Comparison of ENCODE assay signal across 23 cellular contexts in genomic region chr11:132898021-132898420, GRCh38.
DNase-seq lines count a peak whose midpoint lies in the region; FAIRE-seq and TF ChIP-seq lines count a peak whose summit lies in the region.
"Had no signal": no experiment of that assay in that cellular context is flagged by ENCODE, and none has a peak within 500 bp of the region (broad histone marks: within the 10 kb centered on the region; RNA-seq: fewer than 3 reads in every experiment).

No MANE protein-coding gene starts in this region.

- no peaks in the 10 kb centered on the region for H3K4me1 Mint-ChIP-seq in MCF 10A (ENCODE audit: insufficient read depth, unreplicated experiment)
- peaks cover 34% of the 10 kb centered on the region for H3K4me1 Mint-ChIP-seq in astrocyte (ENCODE audit: low read depth, unreplicated experiment)

- peaks cover 50% of the 10 kb centered on the region for H3K9me3 Mint-ChIP-seq in MCF 10A (ENCODE audit: unreplicated experiment)
- H3K9me3 Mint-ChIP-seq in astrocyte (ENCODE audit: unreplicated experiment), result peaks cover 1% of the 10 kb centered on the region

- no peaks in the 10 kb centered on the region for H3K79me2 ChIP-seq in astrocyte (ENCODE audit: insufficient read depth, low read length)
- H3K79me2 ChIP-seq in fibroblast of lung (ENCODE audit: control insufficient read depth, insufficient read depth, low read length), result no peaks in the 10 kb centered on the region

- no peak for TF ChIP-seq POLR2A in breast epithelium (IDR thresholded peaks at IDR 0.05)

- H3K27ac Mint-ChIP-seq in MCF 10A (ENCODE audit: low read depth, unreplicated experiment) (no peak overlapping the region), astrocyte (ENCODE audit: unreplicated experiment) (no peak overlapping the region)

- intact Hi-C loops in MCF 10A (cut with micrococcal nuclease) (no loop called here), breast epithelium (cut with DNase I; ENCODE audit: low total_unique reads) (no loop called here)

- H3K27me3 ChIP-seq in breast epithelium (no peaks in the 10 kb centered on the region), astrocyte (ENCODE audit: insufficient read depth, low read length) (no peaks in the 10 kb centered on the region), fibroblast of lung (ENCODE audit: control insufficient read depth, insufficient read depth, low read length) (no peaks in the 10 kb centered on the region)
- H3K27me3 ChIP-seq: BLaER1 treated with 17β-estradiol and CSF1 and Interleukin-3, amounts not matched to agents 10 nM and 100 nM; cardiac muscle cell; sigmoid colon had no signal

- H3K9me3 ChIP-seq in breast epithelium, result no peaks in the 10 kb centered on the region
- H3K9me3 ChIP-seq in astrocyte (ENCODE audit: insufficient read depth, low read depth, low read length), result no peaks in the 10 kb centered on the region
- no peaks in the 10 kb centered on the region for H3K9me3 ChIP-seq in fibroblast of lung (ENCODE audit: control insufficient read depth, insufficient read depth, low read depth, low read length)
- H3K9me3 ChIP-seq: A549 had no signal

- H3K4me3 Mint-ChIP-seq in MCF 10A (ENCODE audit: unreplicated experiment) (no peak overlapping the region), astrocyte (ENCODE audit: unreplicated experiment) (no peak overlapping the region)
- H3K4me3 Mint-ChIP-seq: neural crest cell had no signal

- H3K4me1 ChIP-seq in breast epithelium (no peaks in the 10 kb centered on the region), astrocyte (ENCODE audit: insufficient read depth, low read length) (peaks cover 19% of the 10 kb centered on the region), fibroblast of lung (ENCODE audit: control insufficient read depth, extremely low read depth, insufficient read depth, low read length) (no peaks in the 10 kb centered on the region)
- H3K4me1 ChIP-seq: A549, Caco-2, sigmoid colon had no signal

- no peak overlapping the region for H3K27ac ChIP-seq in breast epithelium
- no peak overlapping the region for H3K27ac ChIP-seq in astrocyte (ENCODE audit: low read depth, low read length)
- H3K27ac ChIP-seq in fibroblast of lung (ENCODE audit: insufficient read depth, low read length), result no peak overlapping the region
- H3K27ac ChIP-seq: A549; BLaER1 treated with 17β-estradiol and CSF1 and Interleukin-3, amounts not matched to agents 10 nM and 100 nM; cardiac muscle cell; sigmoid colon; WERI-Rb-1 had no signal

- H3K36me3 Mint-ChIP-seq in MCF 10A (ENCODE audit: insufficient read depth, unreplicated experiment), result no peaks in the 10 kb centered on the region
- H3K36me3 Mint-ChIP-seq in astrocyte (ENCODE audit: low read depth, unreplicated experiment), result no peaks in the 10 kb centered on the region

- DNase-seq in MCF 10A (ENCODE audit: unreplicated experiment) (peak; percentile 29), breast epithelium (ENCODE audit: low spot score in 2 of 2) (no peak), astrocyte (ENCODE audit: low read depth) (peak; percentile 58), fibroblast of lung (ENCODE audit: low read depth in 2 of 2) (peak; percentile 69 to 77), stromal cell of bone marrow (ENCODE audit: low read depth) (peak; percentile 44), D721Med (ENCODE audit: insufficient read length, low spot score) (no peak), GF-D8 (lab: John Stamatoyannopoulos, UW) (no peak), NCI-H2227 (lab: John Stamatoyannopoulos, UW; ENCODE audit: unreplicated experiment) (no peak)
- DNase-seq: activated CD4-positive, alpha-beta T cell treated with anti-CD3 and anti-CD28 coated beads, Interleukin-2, amount 50 U/mL, for 48 hours; activated CD8-positive, alpha-beta memory T cell treated with anti-CD3 and anti-CD28 coated beads, Interleukin-2, amount 50 U/mL, for 48 hours; Caco-2; hippocampal formation; NCI-H1436; NCI-H524 treated with DMSO at 0.1 percent for 48 hours; posterior cingulate gyrus; sigmoid colon; WERI-Rb-1 had no signal

- TF ChIP-seq CTCF in MCF 10A (IDR thresholded peaks at IDR 0.05; ENCODE audit: unreplicated experiment) (no peak), breast epithelium (IDR thresholded peaks at IDR 0.05) (no peak), astrocyte (IDR thresholded peaks at IDR 0.05; ENCODE audit: insufficient read depth, low read depth, low read length) (no peak), fibroblast of lung (conservative IDR thresholded peaks at IDR 0.05 in 1 of 2, IDR thresholded peaks at IDR 0.05 in 1 of 2; ENCODE audit: low read depth in 1 of 2, low read length in 2 of 2) (no peak), D721Med (IDR thresholded peaks at IDR 0.05; ENCODE audit: insufficient read depth, missing control alignments) (no peak)

- H3K4me2 ChIP-seq in astrocyte (ENCODE audit: low read length), result peak overlapping the region; percentile 9
- no peak overlapping the region for H3K4me2 ChIP-seq in fibroblast of lung (ENCODE audit: extremely low read depth, insufficient read depth, low read length)
- H3K4me2 ChIP-seq: A549; BLaER1 treated with 17β-estradiol and CSF1 and Interleukin-3, amounts not matched to agents 10 nM and 100 nM had no signal

- H4K20me1 ChIP-seq in astrocyte (ENCODE audit: insufficient read depth, low read length), result no peaks in the 10 kb centered on the region
- no peaks in the 10 kb centered on the region for H4K20me1 ChIP-seq in fibroblast of lung (ENCODE audit: control insufficient read depth, extremely low read depth, insufficient read depth, low read length)
- H4K20me1 ChIP-seq: BLaER1 treated with 17β-estradiol and CSF1 and Interleukin-3, amounts not matched to agents 10 nM and 100 nM had no signal

- H3K36me3 ChIP-seq in breast epithelium, result no peaks in the 10 kb centered on the region
- no peaks in the 10 kb centered on the region for H3K36me3 ChIP-seq in astrocyte (ENCODE audit: insufficient read depth, low read length)
- no peaks in the 10 kb centered on the region for H3K36me3 ChIP-seq in fibroblast of lung (ENCODE audit: control insufficient read depth, insufficient read depth, low read length)
- H3K36me3 ChIP-seq: BLaER1 treated with 17β-estradiol and CSF1 and Interleukin-3, amounts not matched to agents 10 nM and 100 nM; cardiac muscle cell; sigmoid colon; WERI-Rb-1 had no signal

- BruUV-seq in MCF 10A (replicated peaks; lab: Mats Ljungman, UMichigan), result no TSS peak

- no peak for FAIRE-seq in astrocyte (lab: Jason Lieb, UNC)
- no peak for FAIRE-seq in D721Med (lab: Jason Lieb, UNC)
- FAIRE-seq: A549, frontal cortex, GM18507 had no signal

- CTCF ChIA-PET in MCF 10A (lab: Yijun Ruan, JAX), result interaction anchor here (1.4 kb wide), 1 partner anchor 51 kb away, joined by 3 read pairs; no protein-coding TSS in a partner anchor

- H2AFZ ChIP-seq in astrocyte (ENCODE audit: low read depth, low read length) (no peak overlapping the region), fibroblast of lung (ENCODE audit: low read length) (no peak overlapping the region)

- POLR2A ChIA-PET in MCF 10A (lab: Yijun Ruan, JAX), result no interaction called here

- no peak overlapping the region for H3K9ac ChIP-seq in astrocyte (ENCODE audit: low read length)
- no peak overlapping the region for H3K9ac ChIP-seq in fibroblast of lung (ENCODE audit: insufficient read depth, low read length)
- H3K9ac ChIP-seq: BLaER1 treated with 17β-estradiol and CSF1 and Interleukin-3, amounts not matched to agents 10 nM and 100 nM had no signal

- H3K4me3 ChIP-seq in breast epithelium, result no peak overlapping the region
- no peak overlapping the region for H3K4me3 ChIP-seq in astrocyte (ENCODE audit: insufficient read depth, low read depth, low read length)
- no peak overlapping the region for H3K4me3 ChIP-seq in fibroblast of lung (replicated peaks in 1 of 4; ENCODE audit: control extremely low read depth in 1 of 4, insufficient read depth in 1 of 4, low read depth in 3 of 4, low read length in 4 of 4)
- H3K4me3 ChIP-seq: A549; BLaER1 treated with 17β-estradiol and CSF1 and Interleukin-3, amounts not matched to agents 10 nM and 100 nM; cardiac muscle cell; sigmoid colon had no signal

- H3K27me3 Mint-ChIP-seq in MCF 10A (ENCODE audit: insufficient read depth, unreplicated experiment), result no peaks in the 10 kb centered on the region
- no peaks in the 10 kb centered on the region for H3K27me3 Mint-ChIP-seq in astrocyte (ENCODE audit: low read depth, unreplicated experiment)

Comparison
In these comparisons a context has a peak if more than half of its experiments do, and no peak if none do; other contexts are left out.
1. DNase-seq: peak in MCF 10A (single experiment), astrocyte (single experiment), fibroblast of lung (2 of 2) and stromal cell of bone marrow (single experiment); none in breast epithelium (0 of 2), D721Med (single experiment), GF-D8 (single experiment) and NCI-H2227 (single experiment).